Comparison of ENCODE assay signal across 1 cellular context in genomic region chr14:23154876-23155587, GRCh38.
TF ChIP-seq lines count a peak whose summit lies in the region.

No MANE protein-coding gene starts in this region.

TF ChIP-seq in endothelial cell of umbilical vein, 7 proteins besides CTCF, POLR2A, EP300 and RAD21:
- TF ChIP-seq EZH2 (IDR thresholded peaks at IDR 0.05; ENCODE audit: borderline replicate concordance, low read depth, low read length, severe bottlenecking) = no peak
- TF ChIP-seq FOS (IDR thresholded peaks at IDR 0.05; ENCODE audit: borderline replicate concordance, insufficient read depth, low read length) = peak; percentile 18
